Comparison of ENCODE assay signal across 1 cellular context in the genomic region with DNA sequence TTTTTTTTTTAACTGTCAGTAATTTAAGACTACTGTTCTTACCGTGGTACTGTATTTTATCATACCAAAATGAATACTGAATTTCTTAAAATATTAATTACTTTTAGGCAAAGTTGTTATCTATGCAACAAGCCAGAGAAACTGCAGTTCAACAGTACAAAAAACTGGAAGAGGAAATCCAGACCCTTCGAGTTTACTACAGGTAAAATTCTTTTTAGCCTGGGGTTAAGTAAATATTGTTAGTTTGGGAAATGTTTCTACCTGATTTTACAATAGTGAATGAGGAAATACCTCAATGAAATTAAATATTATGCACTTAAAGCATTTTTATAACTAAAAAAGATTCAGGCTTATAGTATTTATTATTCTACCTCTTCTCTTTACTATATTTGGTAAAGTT.
TF ChIP-seq lines count a peak whose summit lies in the region.

No MANE protein-coding gene starts in this region.

TF ChIP-seq in HepG2, 621 proteins besides CTCF, POLR2A, EP300 and RAD21 (continued from another document):
- TF ChIP-seq AKNA (CRISPR knock-in tag; IDR thresholded peaks at IDR 0.05; ENCODE audit: borderline replicate concordance) (peak; percentile 66; the same call in 1 of the 2 replicates), HOMEZ (CRISPR knock-in tag; IDR thresholded peaks at IDR 0.05; ENCODE audit: low read depth) (peak; percentile 60; the same call in 1 of the 2 replicates), ZNF790 (CRISPR knock-in tag; IDR thresholded peaks at IDR 0.05; ENCODE audit: borderline replicate concordance) (no peak)
TF ChIP-seq in HepG2: peak in this region for 3.
